In genomic region chr1:151606384-151606783, GRCh38 we compare ENCODE assay signal across 16 cellular contexts. TPM values are rescaled to one million over a fixed set of nuclear protein-coding genes. Genes with fewer than 3 reads are reported as not detected.
DNase-seq lines count a peak whose midpoint lies in the region; ATAC-seq and TF ChIP-seq lines count a peak whose summit lies in the region.
"Had no signal": no experiment of that assay in that cellular context is flagged by ENCODE, and none has a peak within 500 bp of the region (broad histone marks: within the 10 kb centered on the region; RNA-seq: fewer than 3 reads in every experiment).

No MANE protein-coding gene starts in this region.

- peak; percentile 26 to 68 for TF ChIP-seq POLR2A in Peyer's patch (IDR thresholded peaks at IDR 0.05)

- no peaks in the 10 kb centered on the region for H3K36me3 Mint-ChIP-seq in activated CD4-positive, alpha-beta T cell treated with anti-CD3 and anti-CD28 coated beads for 36 hours (ENCODE audit: low read depth)
- H3K36me3 Mint-ChIP-seq in stimulated activated effector memory CD8-positive, alpha-beta T cell treated with anti-CD3 and anti-CD28 coated beads, Interleukin-12 subunit alpha, Interleukin-12 subunit beta, amount 100 ng/mL, for 72 hours = no peaks in the 10 kb centered on the region
- H3K36me3 Mint-ChIP-seq: brain, memory B cell had no signal

- POLR2A ChIA-PET in activated CD4-positive, alpha-beta T cell treated with anti-CD3 and anti-CD28 coated beads for 36 hours (lab: Charles Lee) = no interaction called here

- H3K27ac ChIP-seq in Peyer's patch = peak overlapping the region in 3 of 4 donors; percentile 35 to 87 (median 80)
- H3K27ac ChIP-seq: KMS-11 had no signal

- H3K9me3 Mint-ChIP-seq in activated CD4-positive, alpha-beta T cell treated with anti-CD3 and anti-CD28 coated beads for 36 hours (ENCODE audit: low read depth) = no peaks in the 10 kb centered on the region
- no peaks in the 10 kb centered on the region for H3K9me3 Mint-ChIP-seq in stimulated activated effector memory CD8-positive, alpha-beta T cell treated with anti-CD3 and anti-CD28 coated beads, Interleukin-12 subunit alpha, Interleukin-12 subunit beta, amount 100 ng/mL, for 72 hours
- H3K9me3 Mint-ChIP-seq: memory B cell had no signal

- H3K27me3 Mint-ChIP-seq in activated CD4-positive, alpha-beta T cell treated with anti-CD3 and anti-CD28 coated beads for 36 hours = peaks cover 11% of the 10 kb centered on the region

- H3K4me1 Mint-ChIP-seq in activated CD4-positive, alpha-beta T cell treated with anti-CD3 and anti-CD28 coated beads for 36 hours = peaks cover 9% of the 10 kb centered on the region
- peaks cover 7% of the 10 kb centered on the region for H3K4me1 Mint-ChIP-seq in stimulated activated effector memory CD8-positive, alpha-beta T cell treated with anti-CD3 and anti-CD28 coated beads, Interleukin-12 subunit alpha, Interleukin-12 subunit beta, amount 100 ng/mL, for 72 hours
- H3K4me1 Mint-ChIP-seq: memory B cell had no signal

- ATAC-seq in activated CD4-positive, alpha-beta T cell treated with anti-CD3 and anti-CD28 coated beads for 36 hours = peak; percentile 79
- peak; percentile 80 for ATAC-seq in stimulated activated effector memory CD8-positive, alpha-beta T cell treated with anti-CD3 and anti-CD28 coated beads, Interleukin-12 subunit alpha, Interleukin-12 subunit beta, amount 100 ng/mL, for 72 hours

- no peak overlapping the region for H3K27ac Mint-ChIP-seq in activated CD4-positive, alpha-beta T cell treated with anti-CD3 and anti-CD28 coated beads for 36 hours
- H3K27ac Mint-ChIP-seq in stimulated activated effector memory CD8-positive, alpha-beta T cell treated with anti-CD3 and anti-CD28 coated beads, Interleukin-12 subunit alpha, Interleukin-12 subunit beta, amount 100 ng/mL, for 72 hours = no peak overlapping the region
- H3K27ac Mint-ChIP-seq: memory B cell had no signal

- peaks cover 0 to 9% (median 0%) of the 10 kb centered on the region in 4 donors for H3K4me1 ChIP-seq in Peyer's patch

- intact Hi-C loops in activated CD4-positive, alpha-beta T cell treated with anti-CD3 and anti-CD28 coated beads for 36 hours (cut with DNase I, micrococcal nuclease) = no loop called here

- CTCF ChIA-PET in activated CD4-positive, alpha-beta T cell treated with anti-CD3 and anti-CD28 coated beads for 36 hours (lab: Charles Lee) = interaction anchor here (0.7 kb wide), 1 partner anchor 10 kb away, joined by 4 read pairs; no protein-coding TSS in a partner anchor

- no peak overlapping the region for H3K4me3 ChIP-seq in Peyer's patch
- H3K4me3 ChIP-seq: spleen had no signal

- no peaks in the 10 kb centered on the region for H3K9me3 ChIP-seq in Peyer's patch
- H3K9me3 ChIP-seq: spleen had no signal

- H3K27me3 ChIP-seq in Peyer's patch = no peaks in the 10 kb centered on the region

- no peak for TF ChIP-seq CTCF in Peyer's patch (IDR thresholded peaks at IDR 0.05)

- DNase-seq in activated CD4-positive, alpha-beta T cell treated with anti-CD3 and anti-CD28 coated beads for 36 hours = no peak
- DNase-seq in activated CD4-positive, alpha-beta T cell treated with anti-CD3 and anti-CD28 coated beads, Interleukin-2, amount 50 U/mL, for 4 hours = no peak
- DNase-seq in Peyer's patch (peak in 2 of 3 donors; percentile 59 to 65), glomerular visceral epithelial cell (ENCODE audit: extremely low spot score) (peak; percentile 32), NCI-H1436 (lab: John Stamatoyannopoulos, UW) (no peak), GOT3 (lab: John Stamatoyannopoulos, UW) (no peak), NCI-H1105 (lab: John Stamatoyannopoulos, UW) (no peak)
- DNase-seq in stimulated activated effector memory CD8-positive, alpha-beta T cell treated with anti-CD3 and anti-CD28 coated beads, Interleukin-12 subunit alpha, Interleukin-12 subunit beta, amount 100 ng/mL, for 72 hours (ENCODE audit: low spot score in 2 of 2) = no peak
- DNase-seq: ACHN; activated CD4-positive, alpha-beta T cell treated with anti-CD3 and anti-CD28 coated beads for 4 hours; COR-L47; hippocampal formation; spleen had no signal

- H3K4me3 Mint-ChIP-seq in activated CD4-positive, alpha-beta T cell treated with anti-CD3 and anti-CD28 coated beads for 36 hours = no peak overlapping the region
- no peak overlapping the region for H3K4me3 Mint-ChIP-seq in stimulated activated effector memory CD8-positive, alpha-beta T cell treated with anti-CD3 and anti-CD28 coated beads, Interleukin-12 subunit alpha, Interleukin-12 subunit beta, amount 100 ng/mL, for 72 hours
- H3K4me3 Mint-ChIP-seq: memory B cell had no signal

- no peaks in the 10 kb centered on the region for H3K36me3 ChIP-seq in Peyer's patch
- H3K36me3 ChIP-seq: spleen had no signal

RNA-seq across cellular contexts. Expression of gene SNX27, which starts 5.5 kb away (rescaled TPM):
- total RNA-seq in activated CD4-positive, alpha-beta T cell treated with anti-CD3 and anti-CD28 coated beads for 36 hours = 10 to 100 TPM; 28.5 to 29.1 TPM
- total RNA-seq in Peyer's patch = 10 to 100 TPM; 24.0 to 50.3 (median 35.1) TPM

Comparison
In these comparisons a context has a peak if more than half of its experiments do, and no peak if none do; other contexts are left out.
1. DNase-seq: peak in Peyer's patch (2 of 3) and glomerular visceral epithelial cell (single experiment); none in activated CD4-positive, alpha-beta T cell treated with anti-CD3 and anti-CD28 coated beads for 36 hours (single experiment), activated CD4-positive, alpha-beta T cell treated with anti-CD3 and anti-CD28 coated beads, Interleukin-2, amount 50 U/mL, for 4 hours (0 of 2), stimulated activated effector memory CD8-positive, alpha-beta T cell treated with anti-CD3 and anti-CD28 coated beads, Interleukin-12 subunit alpha, Interleukin-12 subunit beta, amount 100 ng/mL, for 72 hours (0 of 2), NCI-H1436 (single experiment), GOT3 (single experiment) and NCI-H1105 (single experiment).